Comparison of ENCODE assay signal across 8 cellular contexts in genomic region chr2:21317131-21317530, GRCh38.
DNase-seq lines count a peak whose midpoint lies in the region; ATAC-seq and TF ChIP-seq lines count a peak whose summit lies in the region.

No MANE protein-coding gene starts in this region.

- TF ChIP-seq CTCF in right lobe of liver (IDR thresholded peaks at IDR 0.05), result peak; percentile 51 to 77 (median 66)
- TF ChIP-seq CTCF in type B pancreatic cell (conservative IDR thresholded peaks at IDR 0.05), result peak; percentile 85

- H3K9me3 ChIP-seq in right lobe of liver, result no peaks in the 10 kb centered on the region

- H3K27me3 Mint-ChIP-seq in type B pancreatic cell, result peaks cover 19% of the 10 kb centered on the region
- H3K27me3 Mint-ChIP-seq in effector memory CD8-positive, alpha-beta T cell, result no peaks in the 10 kb centered on the region

- DNase-seq in COLO829 (ENCODE audit: low spot score) (peak; percentile 46), NOMO-1 treated with dmso at 0.1 percent for 144 hours (lab: John Stamatoyannopoulos, UW; ENCODE audit: unreplicated experiment) (peak; percentile 10), cerebellar cortex (ENCODE audit: low spot score) (peak; percentile 23), right lobe of liver (peak in 1 of 3 donors; percentile 45), type B pancreatic cell (ENCODE audit: extremely low spot score, unreplicated experiment) (no peak)
- DNase-seq in effector memory CD8-positive, alpha-beta T cell, result no peak

- H3K36me3 Mint-ChIP-seq in type B pancreatic cell, result no peaks in the 10 kb centered on the region
- H3K36me3 Mint-ChIP-seq in effector memory CD8-positive, alpha-beta T cell (ENCODE audit: insufficient read depth), result no peaks in the 10 kb centered on the region

- ATAC-seq in GM18505 (IDR thresholded peaks at IDR 0.05; ENCODE audit: unreplicated experiment), result peak; percentile 77
- peak; percentile 88 for ATAC-seq in HG02884 (IDR thresholded peaks at IDR 0.05; ENCODE audit: unreplicated experiment)
- peak; percentile 47 to 72 (median 62) for ATAC-seq in right lobe of liver
- ATAC-seq in effector memory CD8-positive, alpha-beta T cell (replicated peaks), result no peak

- no peak for TF ChIP-seq POLR2A in GM18505 (IDR thresholded peaks at IDR 0.05; ENCODE audit: borderline replicate concordance, extremely low read depth, insufficient read depth, insufficient read length)
- no peak for TF ChIP-seq POLR2A in right lobe of liver (IDR thresholded peaks at IDR 0.05)

- H3K4me1 ChIP-seq in right lobe of liver, result peaks cover 0 to 12% (median 0%) of the 10 kb centered on the region in 4 donors

- 18% methylated on average over 10 of the region's 10 CpGs for WGBS in right lobe of liver (ENCODE audit: insufficient coverage, low coverage, low lambda C conversion rate, missing lambda C conversion rate)

- H3K27ac Mint-ChIP-seq in type B pancreatic cell, result no peak overlapping the region
- H3K27ac Mint-ChIP-seq in effector memory CD8-positive, alpha-beta T cell, result no peak overlapping the region

- no peaks in the 10 kb centered on the region for H3K36me3 ChIP-seq in right lobe of liver

- no peak overlapping the region for H3K4me3 ChIP-seq in right lobe of liver

- intact Hi-C loops in right lobe of liver (cut with DNase I), result no loop called here

- no peak overlapping the region for H3K4me3 Mint-ChIP-seq in type B pancreatic cell
- no peak overlapping the region for H3K4me3 Mint-ChIP-seq in effector memory CD8-positive, alpha-beta T cell

- H3K9me3 Mint-ChIP-seq in type B pancreatic cell, result peaks cover 4% of the 10 kb centered on the region
- H3K9me3 Mint-ChIP-seq in effector memory CD8-positive, alpha-beta T cell, result peaks cover 7 to 8% of the 10 kb centered on the region in 2 donors

- H3K27me3 ChIP-seq in right lobe of liver, result no peaks in the 10 kb centered on the region

- peaks cover 9% of the 10 kb centered on the region for H3K4me1 Mint-ChIP-seq in type B pancreatic cell (ENCODE audit: unreplicated experiment)
- peaks cover 0 to 1% of the 10 kb centered on the region in 2 donors for H3K4me1 Mint-ChIP-seq in effector memory CD8-positive, alpha-beta T cell (ENCODE audit: low read depth in 2 of 2)

- H3K27ac ChIP-seq in right lobe of liver, result no peak overlapping the region

Comparison
In these comparisons a context has a peak if more than half of its experiments do, and no peak if none do; other contexts are left out.
1. DNase-seq: peak in COLO829 (single experiment), NOMO-1 treated with dmso at 0.1 percent for 144 hours (single experiment) and cerebellar cortex (single experiment); none in type B pancreatic cell (single experiment) and effector memory CD8-positive, alpha-beta T cell (0 of 3).